In the genomic region with DNA sequence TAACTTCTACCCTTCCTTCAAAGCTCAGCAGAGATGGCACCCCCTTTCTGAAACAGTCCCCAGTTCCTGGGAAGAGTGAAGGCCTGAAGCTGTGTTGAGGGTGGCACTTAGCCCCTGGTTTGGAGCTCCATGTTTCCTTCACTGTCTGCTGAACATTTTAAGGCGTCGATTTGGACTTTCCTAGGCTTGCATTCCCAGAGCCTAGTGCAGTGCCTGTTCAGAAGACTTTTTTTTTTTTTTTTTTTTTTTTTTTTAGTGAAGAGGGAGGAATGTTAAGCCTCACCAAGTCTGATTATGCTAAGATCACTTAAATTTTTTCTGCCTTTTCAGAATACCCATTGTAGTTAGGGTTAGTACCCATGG, we compare ENCODE assay signal across 10 cellular contexts.
DNase-seq lines count a peak whose midpoint lies in the region; ATAC-seq and TF ChIP-seq lines count a peak whose summit lies in the region.
"Had no signal": no experiment of that assay in that cellular context is flagged by ENCODE, and none has a peak within 500 bp of the region (broad histone marks: within the 10 kb centered on the region; RNA-seq: fewer than 3 reads in every experiment).

No MANE protein-coding gene starts in this region.

- no peaks in the 10 kb centered on the region for H3K27me3 ChIP-seq in Peyer's patch

- H3K27ac ChIP-seq in Peyer's patch, result peak overlapping the region in 3 of 4 donors; percentile 63 to 76 (median 64)

- H3K36me3 ChIP-seq in Peyer's patch, result no peaks in the 10 kb centered on the region

- no peak overlapping the region for H3K4me3 ChIP-seq in Peyer's patch

- no peaks in the 10 kb centered on the region for H3K9me3 ChIP-seq in Peyer's patch

- H3K4me1 ChIP-seq in Peyer's patch, result peaks cover 0 to 22% (median 8%) of the 10 kb centered on the region in 4 donors

- H3K27ac Mint-ChIP-seq in activated T-cell treated with anti-CD3 and anti-CD28 coated beads, Interleukin-2, amount 50 U/mL, for 24 hours, result peak overlapping the region; percentile 96
- peak overlapping the region; percentile 73 for H3K27ac Mint-ChIP-seq in dendritic cell treated with granulocyte-macrophage colony-stimulating factor and Interleukin-4, amounts not matched to agents 40 ng/mL and 50 ng/mL, for 4 days
- H3K27ac Mint-ChIP-seq in stimulated activated naive B cell treated with anti-CD40 and anti-IgM and Interleukin-4, amounts not matched to agents 10 μg/mL and 1 μg/mL and 100 μg/mL, for 72 hours, result peak overlapping the region; percentile 98

- peaks cover 53% of the 10 kb centered on the region for H3K4me1 Mint-ChIP-seq in activated T-cell treated with anti-CD3 and anti-CD28 coated beads, Interleukin-2, amount 50 U/mL, for 24 hours (ENCODE audit: low read depth)
- peaks cover 52% of the 10 kb centered on the region for H3K4me1 Mint-ChIP-seq in dendritic cell treated with granulocyte-macrophage colony-stimulating factor and Interleukin-4, amounts not matched to agents 40 ng/mL and 50 ng/mL, for 4 days (ENCODE audit: low read depth)
- peaks cover 54 to 80% of the 10 kb centered on the region in 2 donors for H3K4me1 Mint-ChIP-seq in stimulated activated naive B cell treated with anti-CD40 and anti-IgM and Interleukin-4, amounts not matched to agents 10 μg/mL and 1 μg/mL and 100 μg/mL, for 72 hours

- H3K9me3 Mint-ChIP-seq in activated T-cell treated with anti-CD3 and anti-CD28 coated beads, Interleukin-2, amount 50 U/mL, for 24 hours, result peaks cover 3% of the 10 kb centered on the region
- no peaks in the 10 kb centered on the region for H3K9me3 Mint-ChIP-seq in dendritic cell treated with granulocyte-macrophage colony-stimulating factor and Interleukin-4, amounts not matched to agents 40 ng/mL and 50 ng/mL, for 4 days
- H3K9me3 Mint-ChIP-seq in stimulated activated naive B cell treated with anti-CD40 and anti-IgM and Interleukin-4, amounts not matched to agents 10 μg/mL and 1 μg/mL and 100 μg/mL, for 72 hours, result peaks cover 3 to 5% of the 10 kb centered on the region in 2 donors

- H3K4me3 Mint-ChIP-seq in activated T-cell treated with anti-CD3 and anti-CD28 coated beads, Interleukin-2, amount 50 U/mL, for 24 hours, result peak overlapping the region; percentile 62
- no peak overlapping the region for H3K4me3 Mint-ChIP-seq in dendritic cell treated with granulocyte-macrophage colony-stimulating factor and Interleukin-4, amounts not matched to agents 40 ng/mL and 50 ng/mL, for 4 days
- H3K4me3 Mint-ChIP-seq in stimulated activated naive B cell treated with anti-CD40 and anti-IgM and Interleukin-4, amounts not matched to agents 10 μg/mL and 1 μg/mL and 100 μg/mL, for 72 hours, result peak overlapping the region; percentile 75 to 76

- H3K27me3 Mint-ChIP-seq in activated T-cell treated with anti-CD3 and anti-CD28 coated beads, Interleukin-2, amount 50 U/mL, for 24 hours, result no peaks in the 10 kb centered on the region
- H3K27me3 Mint-ChIP-seq in dendritic cell treated with granulocyte-macrophage colony-stimulating factor and Interleukin-4, amounts not matched to agents 40 ng/mL and 50 ng/mL, for 4 days, result peaks cover 8% of the 10 kb centered on the region
- H3K27me3 Mint-ChIP-seq in stimulated activated naive B cell treated with anti-CD40 and anti-IgM and Interleukin-4, amounts not matched to agents 10 μg/mL and 1 μg/mL and 100 μg/mL, for 72 hours, result no peaks in the 10 kb centered on the region

- peaks cover 7% of the 10 kb centered on the region for H3K36me3 Mint-ChIP-seq in activated T-cell treated with anti-CD3 and anti-CD28 coated beads, Interleukin-2, amount 50 U/mL, for 24 hours (ENCODE audit: low read depth)
- no peaks in the 10 kb centered on the region for H3K36me3 Mint-ChIP-seq in dendritic cell treated with granulocyte-macrophage colony-stimulating factor and Interleukin-4, amounts not matched to agents 40 ng/mL and 50 ng/mL, for 4 days (ENCODE audit: low read depth)
- peaks cover 3 to 21% of the 10 kb centered on the region in 2 donors for H3K36me3 Mint-ChIP-seq in stimulated activated naive B cell treated with anti-CD40 and anti-IgM and Interleukin-4, amounts not matched to agents 10 μg/mL and 1 μg/mL and 100 μg/mL, for 72 hours

- no peak for DNase-seq in activated T-cell treated with anti-CD3 and anti-CD28 coated beads, Interleukin-2, amount 50 U/mL, for 24 hours
- no peak for DNase-seq in activated T-cell treated with anti-CD3 and anti-CD28 coated beads, Interleukin-2, amount 50 U/mL, for 1 hour
- no peak for DNase-seq in Peyer's patch
- peak; percentile 39 for DNase-seq in stimulated activated naive B cell treated with anti-CD40 and anti-IgM and Interleukin-4, amounts not matched to agents 10 μg/mL and 1 μg/mL and 100 μg/mL, for 72 hours
- DNase-seq: NCI-H226, Right ventricle myocardium superior had no signal

- no peak for TF ChIP-seq POLR2A in Peyer's patch (IDR thresholded peaks at IDR 0.05)

- TF ChIP-seq CTCF in Peyer's patch (IDR thresholded peaks at IDR 0.05), result no peak

- ATAC-seq in stimulated activated naive B cell treated with anti-CD40 and anti-IgM and Interleukin-4, amounts not matched to agents 10 μg/mL and 1 μg/mL and 100 μg/mL, for 72 hours (replicated peaks), result peak; percentile 2 to 4
- ATAC-seq in HG02610 (IDR thresholded peaks at IDR 0.05; ENCODE audit: unreplicated experiment) (no peak), HG02571 (IDR thresholded peaks at IDR 0.05; ENCODE audit: unreplicated experiment) (no peak), HG03025 (IDR thresholded peaks at IDR 0.05; ENCODE audit: low FRiP score, unreplicated experiment) (no peak)

- intact Hi-C loops in dendritic cell treated with granulocyte-macrophage colony-stimulating factor and Interleukin-4, amounts not matched to agents 40 ng/mL and 50 ng/mL, for 4 days (cut with micrococcal nuclease), result loop anchor here (1.0 kb wide), 1 partner anchor 24 kb away; no protein-coding TSS in a partner anchor

Comparison
In these comparisons a context has a peak if more than half of its experiments do, and no peak if none do; other contexts are left out.
1. ATAC-seq: peak in stimulated activated naive B cell treated with anti-CD40 and anti-IgM and Interleukin-4, amounts not matched to agents 10 μg/mL and 1 μg/mL and 100 μg/mL, for 72 hours (2 of 2); none in HG02610 (single experiment), HG02571 (single experiment) and HG03025 (single experiment).
2. Peak in every context shown above with its lines, with median percentiles within 50 percentile points of each other: H3K27ac Mint-ChIP-seq.